In genomic region chr11:8767466-8768142, GRCh38 we compare ENCODE assay signal across 14 cellular contexts.
DNase-seq lines count a peak whose midpoint lies in the region; ATAC-seq and TF ChIP-seq lines count a peak whose summit lies in the region.
"Had no signal": no experiment of that assay in that cellular context is flagged by ENCODE, and none has a peak within 500 bp of the region (broad histone marks: within the 10 kb centered on the region; RNA-seq: fewer than 3 reads in every experiment).

No MANE protein-coding gene starts in this region.

- no peak for TF ChIP-seq CTCF in AG10803 (conservative IDR thresholded peaks at IDR 0.05; ENCODE audit: low read length)
- TF ChIP-seq CTCF in progenitor cell of endocrine pancreas (IDR thresholded peaks at IDR 0.05; ENCODE audit: unreplicated experiment) = no peak
- no peak for TF ChIP-seq CTCF in A673 (conservative IDR thresholded peaks at IDR 0.05; ENCODE audit: low read depth, low read length)

- H3K4me3 ChIP-seq in AG10803 (ENCODE audit: low read length) (no peak overlapping the region), A673 (ENCODE audit: low read depth, low read length, poor library complexity, severe bottlenecking) (no peak overlapping the region)

- no peaks in the 10 kb centered on the region for H3K9me3 Mint-ChIP-seq in progenitor cell of endocrine pancreas (ENCODE audit: low read depth)
- no peaks in the 10 kb centered on the region for H3K9me3 Mint-ChIP-seq in activated CD4-positive, alpha-beta T cell treated with anti-CD3 and anti-CD28 coated beads for 36 hours (ENCODE audit: low read depth)

- BruUV-seq in A673 (replicated peaks; lab: Mats Ljungman, UMichigan) = no TSS peak

- no peaks in the 10 kb centered on the region for H3K9me3 ChIP-seq in A673 (ENCODE audit: low read depth, low read length, poor library complexity, severe bottlenecking)

- peaks cover 3% of the 10 kb centered on the region for H3K36me3 Mint-ChIP-seq in progenitor cell of endocrine pancreas (ENCODE audit: insufficient read depth)
- H3K36me3 Mint-ChIP-seq in activated CD4-positive, alpha-beta T cell treated with anti-CD3 and anti-CD28 coated beads for 36 hours (ENCODE audit: low read depth) = no peaks in the 10 kb centered on the region
- H3K36me3 Mint-ChIP-seq: naive thymus-derived CD4-positive, alpha-beta T cell had no signal

- ATAC-seq in activated CD4-positive, alpha-beta T cell treated with anti-CD3 and anti-CD28 coated beads for 36 hours = no peak
- no peak for ATAC-seq in GM18873 (IDR thresholded peaks at IDR 0.05; ENCODE audit: low FRiP score, unreplicated experiment)
- ATAC-seq: naive thymus-derived CD4-positive, alpha-beta T cell had no signal

- POLR2A ChIA-PET in A673 (lab: Charles Lee; ENCODE audit: low non-redundant PET) = no interaction called here
- POLR2A ChIA-PET in activated CD4-positive, alpha-beta T cell treated with anti-CD3 and anti-CD28 coated beads for 36 hours (lab: Charles Lee) = no interaction called here

- peak overlapping the region; percentile 84 for H3K27ac ChIP-seq in epithelial cell of prostate
- no peak overlapping the region for H3K27ac ChIP-seq in A673 (ENCODE audit: low read depth, low read length, poor library complexity, severe bottlenecking)

- H3K27me3 Mint-ChIP-seq in progenitor cell of endocrine pancreas = no peaks in the 10 kb centered on the region
- H3K27me3 Mint-ChIP-seq in activated CD4-positive, alpha-beta T cell treated with anti-CD3 and anti-CD28 coated beads for 36 hours = peaks cover 4% of the 10 kb centered on the region

- DNase-seq in AG10803 (ENCODE audit: low read depth) (peak; percentile 87), OCI-M1 (lab: John Stamatoyannopoulos, UW) (peak; percentile 9), epithelial cell of prostate (ENCODE audit: low read depth, low spot score) (no peak), progenitor cell of endocrine pancreas (ENCODE audit: low spot score, unreplicated experiment) (no peak), A673 (ENCODE audit: low spot score) (no peak), NCI-H774 (lab: John Stamatoyannopoulos, UW) (no peak)
- no peak for DNase-seq in activated CD4-positive, alpha-beta T cell treated with anti-CD3 and anti-CD28 coated beads for 36 hours
- DNase-seq: AML-193; cerebellar nuclear complex; GF-D8; glutamatergic neuron; naive thymus-derived CD4-positive, alpha-beta T cell; NCI-H524 treated with DMSO at 0.1 percent for 48 hours had no signal

- no peaks in the 10 kb centered on the region for H3K27me3 ChIP-seq in A673 (replicated peaks; ENCODE audit: insufficient read depth, low read depth, low read length, poor library complexity)

- intact Hi-C loops in A673 (cut with micrococcal nuclease; ENCODE audit: unreplicated experiment) = no loop called here
- intact Hi-C loops in activated CD4-positive, alpha-beta T cell treated with anti-CD3 and anti-CD28 coated beads for 36 hours (cut with DNase I, micrococcal nuclease) = no loop called here

- CTCF ChIA-PET in A673 (lab: Charles Lee) = no interaction called here
- CTCF ChIA-PET in activated CD4-positive, alpha-beta T cell treated with anti-CD3 and anti-CD28 coated beads for 36 hours (lab: Charles Lee) = interaction anchor here (0.6 kb wide), 1 partner anchor 38 kb away, joined by 3 read pairs; no protein-coding TSS in a partner anchor

- no peak overlapping the region for H3K4me3 Mint-ChIP-seq in progenitor cell of endocrine pancreas (ENCODE audit: low read depth)
- no peak overlapping the region for H3K4me3 Mint-ChIP-seq in activated CD4-positive, alpha-beta T cell treated with anti-CD3 and anti-CD28 coated beads for 36 hours
- H3K4me3 Mint-ChIP-seq: naive thymus-derived CD4-positive, alpha-beta T cell had no signal

- H3K4me1 Mint-ChIP-seq in progenitor cell of endocrine pancreas (ENCODE audit: low read depth) = peaks cover 21% of the 10 kb centered on the region
- no peaks in the 10 kb centered on the region for H3K4me1 Mint-ChIP-seq in activated CD4-positive, alpha-beta T cell treated with anti-CD3 and anti-CD28 coated beads for 36 hours
- H3K4me1 Mint-ChIP-seq: naive thymus-derived CD4-positive, alpha-beta T cell had no signal

- no peaks in the 10 kb centered on the region for H3K4me1 ChIP-seq in A673 (ENCODE audit: insufficient read depth, low read length, poor library complexity, severe bottlenecking)

- H3K27ac Mint-ChIP-seq in progenitor cell of endocrine pancreas = peak overlapping the region; percentile 41
- H3K27ac Mint-ChIP-seq in activated CD4-positive, alpha-beta T cell treated with anti-CD3 and anti-CD28 coated beads for 36 hours = no peak overlapping the region
- H3K27ac Mint-ChIP-seq: naive thymus-derived CD4-positive, alpha-beta T cell had no signal

- no peaks in the 10 kb centered on the region for H3K36me3 ChIP-seq in A673 (ENCODE audit: insufficient read depth, low read length, poor library complexity, severe bottlenecking)

Comparison
In these comparisons a context has a peak if more than half of its experiments do, and no peak if none do; other contexts are left out.
1. DNase-seq: peak in AG10803 (single experiment) and OCI-M1 (single experiment); none in epithelial cell of prostate (single experiment), progenitor cell of endocrine pancreas (single experiment), A673 (single experiment), NCI-H774 (single experiment) and activated CD4-positive, alpha-beta T cell treated with anti-CD3 and anti-CD28 coated beads for 36 hours (single experiment).